22 cellular contexts compared by ENCODE assay signal in the genomic region with DNA sequence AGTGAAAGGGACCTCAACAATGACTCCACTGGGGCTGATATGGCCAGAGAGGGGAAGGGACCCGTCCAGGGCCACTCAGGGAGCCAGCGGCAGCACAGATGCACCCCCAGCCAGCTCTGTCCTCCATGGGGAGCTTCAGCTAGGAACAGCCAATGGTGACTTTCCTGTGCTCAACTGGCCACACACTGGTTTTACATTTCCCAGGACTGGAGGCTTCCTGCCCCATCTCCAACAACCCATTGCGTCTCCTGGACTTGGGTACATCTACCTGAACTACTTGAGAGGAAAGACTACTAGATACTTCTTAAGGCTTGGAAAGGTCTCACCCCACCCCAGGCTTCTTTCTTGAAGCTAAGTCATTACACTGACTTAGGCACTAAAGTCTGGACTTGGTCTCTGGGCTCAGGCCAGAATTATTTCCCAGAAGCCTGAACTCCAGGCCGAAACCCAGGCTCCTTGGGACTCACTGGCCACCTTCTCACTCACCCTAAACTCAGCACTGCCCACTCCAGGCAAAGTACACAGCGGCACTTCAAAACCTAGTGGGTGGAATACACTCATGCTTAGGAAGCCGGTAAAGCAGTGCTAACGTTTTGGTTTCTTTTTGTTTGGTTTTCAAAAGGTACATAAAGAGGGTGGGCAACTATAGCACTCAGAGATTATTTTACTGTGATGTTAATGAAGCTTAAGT. TPM values are rescaled to one million over a fixed set of nuclear protein-coding genes. Genes with fewer than 3 reads are reported as not detected.
DNase-seq lines count a peak whose midpoint lies in the region; ATAC-seq and TF ChIP-seq lines count a peak whose summit lies in the region.
"Had no signal": no experiment of that assay in that cellular context is flagged by ENCODE, and none has a peak within 500 bp of the region (broad histone marks: within the 10 kb centered on the region; RNA-seq: fewer than 3 reads in every experiment).

No MANE protein-coding gene starts in this region.

- peak; percentile 10 for DNase-seq in NCI-H1694 treated with DMSO at 0.1 percent for 48 hours (lab: John Stamatoyannopoulos, UW)
- DNase-seq in NCI-H1694 (lab: John Stamatoyannopoulos, UW) = no peak
- DNase-seq in SK-N-DZ (ENCODE audit: low spot score) = peak; percentile 54
- DNase-seq in retina = peak; percentile 40
- DNase-seq in foreskin keratinocyte = no peak
- no peak for DNase-seq in amniotic stem cell (lab: John Stamatoyannopoulos, UW)
- DNase-seq: activated gamma-delta T cell treated with Interleukin-2 at 50 U/mL for 16 hours; aorta; GDM1; H9; mammary epithelial cell; NCI-H510A; Right ventricle myocardium superior; stimulated activated CD4-positive, alpha-beta T cell treated with anti-CD3 and anti-CD28 coated beads, Interleukin-2, amount 100 ng/mL, for 24 hours; stimulated activated naive CD8-positive, alpha-beta T cell treated with anti-CD3 and anti-CD28 coated beads, Interleukin-15, Interleukin-2, amounts not matched to agents 100 U/mL and 50 U/mL, for 24 hours; T-helper 1 cell; uterus had no signal

- ATAC-seq in foreskin keratinocyte (no peak), GM18520 (IDR thresholded peaks at IDR 0.05; ENCODE audit: unreplicated experiment) (no peak)
- ATAC-seq: stimulated activated naive CD8-positive, alpha-beta T cell treated with anti-CD3 and anti-CD28 coated beads, Interleukin-15, Interleukin-2, amounts not matched to agents 100 U/mL and 50 U/mL, for 24 hours had no signal

- H3K36me3 ChIP-seq in iPS-20b (ENCODE audit: insufficient read depth, low read depth, low read length) = no peaks in the 10 kb centered on the region
- H3K36me3 ChIP-seq: BLaER1, uterus had no signal

- no peak for TF ChIP-seq CTCF in foreskin keratinocyte (conservative IDR thresholded peaks at IDR 0.05)

- H3K9ac ChIP-seq in iPS-20b (ENCODE audit: low read depth, low read length) = no peak overlapping the region; the same call in 1 of the 2 replicates
- H3K9ac ChIP-seq: BLaER1 had no signal

- H3K4me1 ChIP-seq in iPS-20b (ENCODE audit: insufficient read depth, low read length) (peaks cover 29% of the 10 kb centered on the region), foreskin keratinocyte (no peaks in the 10 kb centered on the region)
- H3K4me1 ChIP-seq: uterus had no signal

- no peaks in the 10 kb centered on the region for H3K9me3 ChIP-seq in iPS-20b (ENCODE audit: insufficient read depth, low read depth, low read length)
- H3K9me3 ChIP-seq: BLaER1, uterus had no signal

- peak overlapping the region; percentile 60 for H3K4me3 ChIP-seq in iPS-20b (ENCODE audit: low read length)
- H3K4me3 ChIP-seq: BLaER1, uterus had no signal

- no peak overlapping the region for H3K27ac ChIP-seq in iPS-20b (ENCODE audit: low read length)
- no peak overlapping the region for H3K27ac ChIP-seq in foreskin keratinocyte
- H3K27ac ChIP-seq: BLaER1 had no signal

- H3K27me3 ChIP-seq in iPS-20b (ENCODE audit: insufficient read depth, low read length) (peaks cover 48% of the 10 kb centered on the region), foreskin keratinocyte (peaks cover 73% of the 10 kb centered on the region)
- H3K27me3 ChIP-seq: uterus had no signal

RNA-seq across cellular contexts. Expression of gene IGFBPL1, which starts 1.6 kb away (rescaled TPM):
- 247 and 312 TPM in 2 replicates for polyA plus RNA-seq in SK-N-DZ (2014; cell fraction: cytosol; rRNA removed)
- polyA plus RNA-seq in SK-N-DZ (2014; cell fraction: nucleus; rRNA removed) = 83.4 and 98.5 TPM in 2 replicates
- 0.46 TPM in 1 of 2 replicates, not detected in the other for total RNA-seq in foreskin keratinocyte
- 0.20 TPM in 1 of 2 replicates, not detected in the other for polyA plus RNA-seq in foreskin keratinocyte
- total RNA-seq: mammary epithelial cell, MCF 10A, Right ventricle myocardium superior had no signal
- polyA plus RNA-seq: keratinocyte had no signal

RNA-seq across cellular contexts. Expression of gene ALDH1B1, which starts 30.2 kb away (rescaled TPM):
- polyA plus RNA-seq in SK-N-DZ (2014; cell fraction: cytosol; rRNA removed) = 57.0 and 60.9 TPM in 2 replicates
- polyA plus RNA-seq in SK-N-DZ (2014; cell fraction: nucleus; rRNA removed) = 16.7 and 20.8 TPM in 2 replicates
- 29.8 and 38.4 TPM in 2 replicates for total RNA-seq in foreskin keratinocyte
- polyA plus RNA-seq in foreskin keratinocyte = 15.3 and 21.3 TPM in 2 replicates

Comparison
In these comparisons a context has a peak if more than half of its experiments do, and no peak if none do; other contexts are left out.
1. DNase-seq: peak in NCI-H1694 treated with DMSO at 0.1 percent for 48 hours (single experiment), SK-N-DZ (single experiment) and retina (single experiment); none in NCI-H1694 (single experiment), foreskin keratinocyte (0 of 2) and amniotic stem cell (single experiment).